In the genomic region with DNA sequence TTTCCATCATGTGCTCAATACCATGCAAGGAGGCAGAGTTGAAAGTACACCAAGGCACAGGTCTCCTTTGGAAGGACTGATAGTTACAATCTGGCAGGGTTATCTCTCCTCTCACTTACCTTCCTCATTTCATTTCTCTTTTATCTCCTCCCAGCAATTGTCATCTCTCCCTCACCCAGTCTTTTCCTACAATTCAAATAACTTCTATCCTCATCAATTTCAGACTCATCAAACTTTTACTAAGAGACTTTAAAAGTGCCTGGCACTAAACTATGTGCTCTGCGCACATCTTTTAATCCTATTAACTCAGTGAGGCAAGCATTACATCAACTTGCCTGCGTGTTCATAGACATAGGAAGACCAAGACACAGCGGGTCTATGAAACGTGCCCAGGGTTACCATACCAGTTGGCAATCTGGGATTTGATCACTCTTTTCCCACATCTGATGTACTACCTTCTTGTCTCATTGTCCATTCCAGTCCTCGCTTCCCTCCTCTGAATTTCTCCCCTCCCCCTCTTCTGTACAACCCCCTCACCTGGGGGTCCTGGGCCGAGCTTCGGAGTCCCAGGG, we compare ENCODE assay signal across 7 cellular contexts. TPM values are rescaled to one million over a fixed set of nuclear protein-coding genes. Genes with fewer than 3 reads are reported as not detected.
DNase-seq lines count a peak whose midpoint lies in the region; ATAC-seq and TF ChIP-seq lines count a peak whose summit lies in the region.
"Had no signal": no experiment of that assay in that cellular context is flagged by ENCODE, and none has a peak within 500 bp of the region (broad histone marks: within the 10 kb centered on the region; RNA-seq: fewer than 3 reads in every experiment).

No MANE protein-coding gene starts in this region.

- peaks cover 4% of the 10 kb centered on the region for H3K36me3 ChIP-seq in CD8-positive, alpha-beta memory T cell (ENCODE audit: insufficient read depth, low read length)
- peaks cover 0 to 9% of the 10 kb centered on the region in 2 donors for H3K36me3 ChIP-seq in esophagus (ENCODE audit: control insufficient read depth in 2 of 2, insufficient read depth in 2 of 2, low read length in 1 of 2)
- peaks cover 0 to 40% (median 14%) of the 10 kb centered on the region in 6 donors for H3K36me3 ChIP-seq in spleen

- intact Hi-C loops in spleen (cut with DNase I; ENCODE audit: low total_unique reads) = loop anchor here (10.0 kb wide), 1 partner anchor 60 kb away; a partner anchor contains a TSS

- TF ChIP-seq POLR2A in spleen (IDR thresholded peaks at IDR 0.05) = peak in 1 of 3 donors; percentile 11

- TF ChIP-seq CTCF in spleen (IDR thresholded peaks at IDR 0.05 in 8 of 11, conservative IDR thresholded peaks at IDR 0.05 in 3 of 11) = no peak

- DNase-seq in CD8-positive, alpha-beta memory T cell = no peak
- DNase-seq in NCI-H82 treated with DMSO at 0.1 percent for 48 hours (lab: John Stamatoyannopoulos, UW; ENCODE audit: unreplicated experiment) (peak; percentile 40), spleen (no peak)

- H3K4me3 Mint-ChIP-seq in CD8-positive, alpha-beta memory T cell = peak overlapping the region; percentile 62 to 97 (median 94)

- POLR2A ChIA-PET in CD8-positive, alpha-beta memory T cell (lab: Charles Lee) = interaction anchor here (0.7 to 1.8 kb wide), 2 partner anchors 12 to 64 kb away, joined by 4 to 18 read pairs; a partner anchor contains a TSS

- H3K36me3 Mint-ChIP-seq in CD8-positive, alpha-beta memory T cell = peaks cover 3 to 31% (median 5%) of the 10 kb centered on the region in 3 donors

- 7 to 15% methylated on average over 7 of the region's 7 CpGs for WGBS in esophagus, 2 donors
- WGBS in spleen, 5 donors = 14 to 33% (median 16%) methylated on average over 7 of the region's 7 CpGs

- no peaks in the 10 kb centered on the region for H3K27me3 ChIP-seq in CD8-positive, alpha-beta memory T cell (ENCODE audit: insufficient read depth, low read length, poor library complexity, severe bottlenecking)
- no peaks in the 10 kb centered on the region for H3K27me3 ChIP-seq in esophagus (ENCODE audit: control insufficient read depth in 1 of 2, insufficient read depth in 2 of 2, low read length in 2 of 2)
- no peaks in the 10 kb centered on the region for H3K27me3 ChIP-seq in spleen (replicated peaks in 1 of 7)

- no peaks in the 10 kb centered on the region for H3K27me3 Mint-ChIP-seq in CD8-positive, alpha-beta memory T cell

- H3K9me3 Mint-ChIP-seq in CD8-positive, alpha-beta memory T cell = no peaks in the 10 kb centered on the region

- H3K27ac Mint-ChIP-seq in CD8-positive, alpha-beta memory T cell = peak overlapping the region; percentile 65 to 96 (median 88)

- H3K9me3 ChIP-seq in CD8-positive, alpha-beta memory T cell (ENCODE audit: low read length) = no peaks in the 10 kb centered on the region
- no peaks in the 10 kb centered on the region for H3K9me3 ChIP-seq in esophagus (ENCODE audit: control insufficient read depth in 2 of 2, insufficient read depth in 1 of 2, low read depth in 1 of 2, low read length in 1 of 2)
- no peaks in the 10 kb centered on the region for H3K9me3 ChIP-seq in spleen

- H3K27ac ChIP-seq in CD8-positive, alpha-beta memory T cell (ENCODE audit: low read depth, low read length) = peak overlapping the region; percentile 87
- H3K27ac ChIP-seq in esophagus (ENCODE audit: low read depth in 2 of 2, low read length in 1 of 2) = peak overlapping the region; percentile 94 to 96
- H3K27ac ChIP-seq in spleen = peak overlapping the region; percentile 91 to 100 (median 96)

- no peak for ATAC-seq in HG03095 (IDR thresholded peaks at IDR 0.05; ENCODE audit: unreplicated experiment)
- ATAC-seq in activated CD4-positive, CD25-positive, alpha-beta regulatory T cell treated with anti-CD3 and anti-CD28 coated beads, Interleukin-2, amount 50 U/mL, for 24 hours = no peak

- peaks cover 46% of the 10 kb centered on the region for H3K4me1 ChIP-seq in CD8-positive, alpha-beta memory T cell (ENCODE audit: insufficient read depth, low read length)
- peaks cover 0 to 2% of the 10 kb centered on the region in 2 donors for H3K4me1 ChIP-seq in esophagus (ENCODE audit: control insufficient read depth in 2 of 2, insufficient read depth in 2 of 2, low read length in 1 of 2)
- H3K4me1 ChIP-seq in spleen = peaks cover 18 to 91% (median 68%) of the 10 kb centered on the region in 6 donors

- CTCF ChIA-PET in CD8-positive, alpha-beta memory T cell (lab: Charles Lee) = interaction anchor here (0.9 to 3.5 kb wide), 5 partner anchors 9 to 55 kb away, joined by 3 to 21 read pairs (median 13); a partner anchor contains a TSS

- H3K4me1 Mint-ChIP-seq in CD8-positive, alpha-beta memory T cell = peaks cover 38 to 62% (median 40%) of the 10 kb centered on the region in 3 donors

- peak overlapping the region; percentile 82 for H3K4me3 ChIP-seq in CD8-positive, alpha-beta memory T cell (ENCODE audit: low read length)
- H3K4me3 ChIP-seq in esophagus (ENCODE audit: low read depth in 1 of 2, low read length in 2 of 2) = peak overlapping the region; percentile 91 to 95
- H3K4me3 ChIP-seq in spleen = peak overlapping the region; percentile 74 to 98 (median 90)

RNA-seq across cellular contexts. Expression of a gene that starts 1.2 kb away (rescaled TPM):
- total RNA-seq in CD8-positive, alpha-beta memory T cell = 100 to 1,000 TPM; 179 to 180 TPM
- polyA plus RNA-seq in CD8-positive, alpha-beta memory T cell = 47.5 TPM
- polyA plus RNA-seq in esophagus (10 to 100 TPM; 35.7 to 37.3 TPM), spleen (10 to 100 TPM; 31.1 to 49.0 (median 38.3) TPM)
- 10 to 100 TPM; 32.4 to 97.3 (median 62.5) TPM for total RNA-seq in spleen

RNA-seq across cellular contexts. Expression of a gene that starts 12.4 kb away (rescaled TPM):
- total RNA-seq in CD8-positive, alpha-beta memory T cell = 100 to 1,000 TPM; 160 to 172 TPM
- 80.8 TPM for polyA plus RNA-seq in CD8-positive, alpha-beta memory T cell
- 10 to 100 TPM; 25.6 to 42.9 TPM for polyA plus RNA-seq in esophagus
- 10 to 100 TPM; 35.9 to 54.4 (median 42.9) TPM for total RNA-seq in spleen
- polyA plus RNA-seq in spleen = 10 to 100 TPM; 74.5 to 98.9 (median 80.4) TPM

RNA-seq across cellular contexts. Expression of a gene that starts 17.3 kb away (rescaled TPM):
- 1 to 10 TPM; 1.4 to 1.7 TPM for total RNA-seq in CD8-positive, alpha-beta memory T cell
- 2.5 TPM for polyA plus RNA-seq in CD8-positive, alpha-beta memory T cell
- polyA plus RNA-seq in esophagus (1 to 10 TPM in 1 of 2 donors, under 1 TPM in 1; 0.33 to 1.3 TPM), spleen (1 to 10 TPM in 1 of 3 donors, under 1 TPM in 2; 0.09 to 1.2 (median 0.11) TPM)
- 1 to 10 TPM in 4 of 7 donors, under 1 TPM in 2, not detected in 1; 0.68 to 2.6 (median 1.3) TPM for total RNA-seq in spleen
- total RNA-seq: SK-MEL-5 had no signal

RNA-seq across cellular contexts. Expression of a gene that starts 20.7 kb away (rescaled TPM):
- 1 to 10 TPM; 3.5 to 3.8 TPM for total RNA-seq in CD8-positive, alpha-beta memory T cell
- polyA plus RNA-seq in CD8-positive, alpha-beta memory T cell = 3.0 TPM
- polyA plus RNA-seq in esophagus (under 1 TPM; 0.39 to 0.42 TPM), spleen (1 to 10 TPM in 2 of 3 donors, under 1 TPM in 1; 0.93 to 1.9 (median 1.0) TPM)
- 1 to 10 TPM; 2.6 to 3.7 (median 3.1) TPM for total RNA-seq in spleen

RNA-seq across cellular contexts. Expression of a gene that starts 21.0 kb away (rescaled TPM):
- total RNA-seq in CD8-positive, alpha-beta memory T cell = 10 to 100 TPM; 64.8 to 70.1 TPM
- polyA plus RNA-seq in CD8-positive, alpha-beta memory T cell = 34.1 TPM
- 100 to 1,000 TPM; 105 to 125 TPM for polyA plus RNA-seq in esophagus
- total RNA-seq in spleen = 100 to 1,000 TPM in 6 of 7 donors, 10 to 100 TPM in 1; 97.7 to 384 (median 127) TPM
- polyA plus RNA-seq in spleen = 10 to 100 TPM; 16.4 to 58.5 (median 27.7) TPM
